In the genomic region with DNA sequence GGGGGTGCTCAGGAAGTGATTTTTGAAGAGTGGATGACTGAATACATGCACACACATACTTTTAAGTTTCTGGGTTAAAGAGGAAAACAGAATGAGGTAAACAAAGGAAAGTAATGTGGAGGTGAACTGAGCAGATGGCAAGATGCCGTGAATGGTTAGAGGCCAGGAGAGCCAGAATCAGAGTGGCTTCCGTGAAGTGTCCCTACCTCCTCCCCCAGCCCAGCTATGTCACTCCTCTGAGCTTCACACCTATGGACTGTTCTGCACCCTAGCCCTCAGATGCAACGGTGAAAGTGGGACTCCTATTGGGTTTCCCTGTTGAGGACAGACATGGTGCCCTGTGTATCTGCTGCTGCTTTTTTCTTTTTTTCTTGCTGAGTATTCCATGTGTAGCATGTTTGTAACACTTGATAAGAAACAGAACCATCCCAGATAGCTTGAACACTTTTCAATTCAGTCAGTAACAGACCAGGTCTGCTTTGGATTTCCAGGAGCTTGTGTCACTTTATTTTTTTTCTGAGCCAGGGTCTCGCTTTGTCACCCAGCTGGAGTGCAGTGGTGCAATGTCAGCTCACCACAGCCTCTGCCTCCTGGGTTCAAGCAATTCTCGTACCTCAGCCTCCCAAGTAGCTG, we compare ENCODE assay signal across 9 cellular contexts. TPM values are rescaled to one million over a fixed set of nuclear protein-coding genes. Genes with fewer than 3 reads are reported as not detected.
DNase-seq lines count a peak whose midpoint lies in the region; ATAC-seq and TF ChIP-seq lines count a peak whose summit lies in the region.
"Had no signal": no experiment of that assay in that cellular context is flagged by ENCODE, and none has a peak within 500 bp of the region (broad histone marks: within the 10 kb centered on the region; RNA-seq: fewer than 3 reads in every experiment).

No MANE protein-coding gene starts in this region.

- TF ChIP-seq CTCF in GM10248 (IDR thresholded peaks at IDR 0.05; ENCODE audit: control extremely low read depth, extremely low read depth, low read depth, missing control alignments) (no peak), HCT116 (IDR thresholded peaks at IDR 0.05 in 2 of 3, conservative IDR thresholded peaks at IDR 0.05 in 1 of 3; ENCODE audit: borderline replicate concordance in 1 of 3, insufficient read depth in 1 of 3, low read depth in 2 of 3, low read length in 2 of 3) (no peak), suprapubic skin (IDR thresholded peaks at IDR 0.05) (no peak), psoas muscle (IDR thresholded peaks at IDR 0.05) (no peak)

- CTCF ChIA-PET in GM10248 (lab: Yijun Ruan, JAX) (interaction anchor here (0.8 to 9.5 kb wide), 16 partner anchors 9 to 174 kb away, joined by 3 to 83 read pairs (median 6); a partner anchor contains a TSS), HCT116 (lab: Charles Lee) (interaction anchor here (2.4 to 2.5 kb wide), 2 partner anchors 23 to 57 kb away, joined by 5 to 10 read pairs; no protein-coding TSS in a partner anchor)

- H3K27me3 ChIP-seq in HCT116 (ENCODE audit: insufficient read depth, low read length): no peaks in the 10 kb centered on the region
- no peaks in the 10 kb centered on the region for H3K27me3 ChIP-seq in suprapubic skin
- H3K27me3 ChIP-seq in psoas muscle (ENCODE audit: insufficient read depth in 3 of 3, low read length in 2 of 3): no peaks in the 10 kb centered on the region

- no peaks in the 10 kb centered on the region for H3K9me2 ChIP-seq in HCT116 (ENCODE audit: insufficient read depth)

- BruUV-seq in HCT116 (replicated peaks; lab: Mats Ljungman, UMichigan): no TSS peak

- peak overlapping the region; percentile 70 to 80 for H3K27ac Mint-ChIP-seq in natural killer cell treated with Interleukin-12 subunit alpha and Interleukin-12 subunit beta and Interleukin-15 and Interleukin-18, amount 100 ng/mL, for 72 hours

- peaks cover 20 to 28% of the 10 kb centered on the region in 2 donors for H3K4me1 Mint-ChIP-seq in natural killer cell treated with Interleukin-12 subunit alpha and Interleukin-12 subunit beta and Interleukin-15 and Interleukin-18, amount 100 ng/mL, for 72 hours (ENCODE audit: low read depth in 2 of 2)

- peaks cover 13% of the 10 kb centered on the region; the same call in 1 of the 2 replicates for H4K20me1 ChIP-seq in HCT116 (ENCODE audit: insufficient read depth)

- H3K27ac ChIP-seq in HCT116 (ENCODE audit: low read depth, low read length) (peak overlapping the region; percentile 76), suprapubic skin (no peak overlapping the region), psoas muscle (no peak overlapping the region)

- WGBS in suprapubic skin: 90% methylated on average over 5 of the region's 5 CpGs
- WGBS in psoas muscle, 3 donors: 83 to 90% (median 88%) methylated on average over 5 of the region's 5 CpGs

- no peak overlapping the region for H3K4me3 ChIP-seq in HCT116 (replicated peaks in 1 of 2; ENCODE audit: low read depth in 1 of 2, low read length in 2 of 2)
- no peak overlapping the region for H3K4me3 ChIP-seq in suprapubic skin
- no peak overlapping the region for H3K4me3 ChIP-seq in psoas muscle

- peaks cover 79 to 86% of the 10 kb centered on the region in 2 experiments for H3K4me1 ChIP-seq in HCT116 (ENCODE audit: control insufficient read depth in 1 of 2, insufficient read depth in 2 of 2, low read length in 2 of 2)
- H3K4me1 ChIP-seq in suprapubic skin: peaks cover 39% of the 10 kb centered on the region
- peaks cover 24% of the 10 kb centered on the region for H3K4me1 ChIP-seq in psoas muscle

- no peaks in the 10 kb centered on the region for H3K27me3 Mint-ChIP-seq in natural killer cell treated with Interleukin-12 subunit alpha and Interleukin-12 subunit beta and Interleukin-15 and Interleukin-18, amount 100 ng/mL, for 72 hours

- TF ChIP-seq EP300 in suprapubic skin (IDR thresholded peaks at IDR 0.05): no peak

- peak overlapping the region; percentile 48 for H3K4me3 Mint-ChIP-seq in natural killer cell treated with Interleukin-12 subunit alpha and Interleukin-12 subunit beta and Interleukin-15 and Interleukin-18, amount 100 ng/mL, for 72 hours

- H3K9me3 ChIP-seq in HCT116 (ENCODE audit: control insufficient read depth in 1 of 2, insufficient read depth in 1 of 2, low read depth in 1 of 2, low read length in 2 of 2): no peaks in the 10 kb centered on the region
- H3K9me3 ChIP-seq in suprapubic skin: no peaks in the 10 kb centered on the region
- no peaks in the 10 kb centered on the region for H3K9me3 ChIP-seq in psoas muscle

- no peak overlapping the region for H3K9ac ChIP-seq in HCT116 (ENCODE audit: low read length)

- H3K4me2 ChIP-seq in HCT116 (ENCODE audit: low read length): 0 out of 2 replicates have a peak overlapping the region, but pooled peaks have one; percentile 62

- H3K36me3 Mint-ChIP-seq in natural killer cell treated with Interleukin-12 subunit alpha and Interleukin-12 subunit beta and Interleukin-15 and Interleukin-18, amount 100 ng/mL, for 72 hours: peaks cover 10% of the 10 kb centered on the region

- RAD21 ChIA-PET in HCT116 (lab: Charles Lee; ENCODE audit: low non-redundant PET in 1 of 2, low total read pairs in 2 of 2, uncharacterized antibody in 2 of 2, unreplicated experiment in 2 of 2): no interaction called here

- no peaks in the 10 kb centered on the region for H3K9me3 Mint-ChIP-seq in natural killer cell treated with Interleukin-12 subunit alpha and Interleukin-12 subunit beta and Interleukin-15 and Interleukin-18, amount 100 ng/mL, for 72 hours

- POLR2A ChIA-PET in GM10248 (lab: Yijun Ruan, JAX): interaction anchor here (0.7 to 2.5 kb wide), 5 partner anchors 39 to 87 kb away, joined by 3 to 22 read pairs (median 5); a partner anchor contains a TSS
- POLR2A ChIA-PET in HCT116 (lab: Charles Lee): interaction anchor here (1.3 kb wide), 1 partner anchor 39 kb away, joined by 3 read pairs; no protein-coding TSS in a partner anchor

- no peak overlapping the region for H2AFZ ChIP-seq in HCT116 (ENCODE audit: low read depth, low read length, poor library complexity, severe bottlenecking)

- no peak for TF ChIP-seq RAD21 in HCT116 (IDR thresholded peaks at IDR 0.05; ENCODE audit: low read depth)

- H3K36me3 ChIP-seq in HCT116 (ENCODE audit: control insufficient read depth in 1 of 2, insufficient read depth in 2 of 2, low read length in 2 of 2) (peaks cover 2 to 13% of the 10 kb centered on the region in 2 experiments; a peak in 3 of 4 replicates), suprapubic skin (peaks cover 6% of the 10 kb centered on the region), psoas muscle (ENCODE audit: insufficient read depth in 1 of 2, low read depth in 1 of 2) (peaks cover 0 to 9% of the 10 kb centered on the region in 2 donors)

- TF ChIP-seq POLR2A in HCT116 (IDR thresholded peaks at IDR 0.05; ENCODE audit: borderline replicate concordance, extremely low read depth, insufficient read depth, insufficient read length) (no peak), suprapubic skin (IDR thresholded peaks at IDR 0.05) (no peak)

- DNase-seq in GM10248 (ENCODE audit: extremely low spot score) (peak; percentile 38), HCT116 (ENCODE audit: low read depth, low spot score) (no peak), C1 segment of cervical spinal cord (lab: John Stamatoyannopoulos, UW) (no peak), suprapubic skin (ENCODE audit: low spot score in 2 of 2) (no peak), psoas muscle (no peak)
- no peak for DNase-seq in natural killer cell treated with Interleukin-12 subunit alpha and Interleukin-12 subunit beta and Interleukin-15 and Interleukin-18, amount 100 ng/mL, for 72 hours (ENCODE audit: low spot score)
- DNase-seq: SHP77 treated with DMSO at 0.1 percent for 48 hours had no signal

- H3K79me2 ChIP-seq in HCT116 (ENCODE audit: insufficient read depth, low read length): peaks cover 82% of the 10 kb centered on the region

- ATAC-seq in HCT116: no peak
- no peak for ATAC-seq in SK-N-SH treated with all-trans-retinoic acid at 6 μM for 48 hours
- peak; percentile 21 to 55 for ATAC-seq in natural killer cell treated with Interleukin-12 subunit alpha and Interleukin-12 subunit beta and Interleukin-15 and Interleukin-18, amount 100 ng/mL, for 72 hours
- ATAC-seq in HG03460 (IDR thresholded peaks at IDR 0.05; ENCODE audit: unreplicated experiment): no peak
- no peak for ATAC-seq in psoas muscle

- intact Hi-C loops in HCT116 (cut with micrococcal nuclease) (no loop called here), psoas muscle (cut with DNase I) (no loop called here)

TF ChIP-seq in HCT116, 20 proteins besides CTCF, POLR2A, EP300 and RAD21:
- TF ChIP-seq SP1 (IDR thresholded peaks at IDR 0.05; ENCODE audit: low read depth) (no peak), SIN3A (IDR thresholded peaks at IDR 0.05; ENCODE audit: low read depth) (no peak)

TF ChIP-seq in SK-N-SH treated with all-trans-retinoic acid at 6 μM for 48 hours, 23 proteins besides CTCF, POLR2A, EP300 and RAD21:
- no peak for TF ChIP-seq TOX (CRISPR knock-in tag; IDR thresholded peaks at IDR 0.05; ENCODE audit: borderline replicate concordance)
- peak; percentile 58; the same call in 1 of the 2 replicates for TF ChIP-seq TCF4 (CRISPR knock-in tag; IDR thresholded peaks at IDR 0.05; ENCODE audit: borderline replicate concordance)

RNA-seq across cellular contexts. Expression of a gene that starts 43.9 kb away (rescaled TPM):
- total RNA-seq in HCT116 (2021; ENCODE audit: unreplicated experiment) (45.0 TPM), suprapubic skin (10 to 100 TPM in 2 of 4 donors, 1 to 10 TPM in 2; 5.6 to 13.6 (median 9.7) TPM), psoas muscle (10 to 100 TPM in 1 of 4 donors, 1 to 10 TPM in 3; 2.7 to 32.5 (median 4.7) TPM)
- 25.7 and 27.3 TPM in 2 replicates for polyA plus RNA-seq in HCT116 (2012)
- 1 to 10 TPM; 4.8 to 9.7 TPM for total RNA-seq in natural killer cell treated with Interleukin-12 subunit alpha and Interleukin-12 subunit beta and Interleukin-15 and Interleukin-18, amount 100 ng/mL, for 72 hours
- 1 to 10 TPM; 2.7 to 6.6 (median 2.9) TPM for polyA plus RNA-seq in psoas muscle

RNA-seq across cellular contexts. Expression of a gene that starts 56.5 kb away (rescaled TPM):
- total RNA-seq in HCT116 (2021; ENCODE audit: unreplicated experiment) (213 TPM), suprapubic skin (10 to 100 TPM; 22.4 to 51.9 (median 44.7) TPM), psoas muscle (10 to 100 TPM; 37.8 to 55.8 (median 41.5) TPM)
- 154 and 195 TPM in 2 replicates for polyA plus RNA-seq in HCT116 (2012)
- total RNA-seq in natural killer cell treated with Interleukin-12 subunit alpha and Interleukin-12 subunit beta and Interleukin-15 and Interleukin-18, amount 100 ng/mL, for 72 hours: 100 to 1,000 TPM in 1 of 2 donors, 10 to 100 TPM in 1; 95.6 to 158 TPM
- polyA plus RNA-seq in psoas muscle: 10 to 100 TPM; 30.7 to 63.4 (median 62.0) TPM

Comparison
In these comparisons a context has a peak if more than half of its experiments do, and no peak if none do; other contexts are left out.
1. ATAC-seq: peak in natural killer cell treated with Interleukin-12 subunit alpha and Interleukin-12 subunit beta and Interleukin-15 and Interleukin-18, amount 100 ng/mL, for 72 hours (2 of 2); none in HCT116 (single experiment), SK-N-SH treated with all-trans-retinoic acid at 6 μM for 48 hours (single experiment), HG03460 (single experiment) and psoas muscle (0 of 4).